In the genomic region with DNA sequence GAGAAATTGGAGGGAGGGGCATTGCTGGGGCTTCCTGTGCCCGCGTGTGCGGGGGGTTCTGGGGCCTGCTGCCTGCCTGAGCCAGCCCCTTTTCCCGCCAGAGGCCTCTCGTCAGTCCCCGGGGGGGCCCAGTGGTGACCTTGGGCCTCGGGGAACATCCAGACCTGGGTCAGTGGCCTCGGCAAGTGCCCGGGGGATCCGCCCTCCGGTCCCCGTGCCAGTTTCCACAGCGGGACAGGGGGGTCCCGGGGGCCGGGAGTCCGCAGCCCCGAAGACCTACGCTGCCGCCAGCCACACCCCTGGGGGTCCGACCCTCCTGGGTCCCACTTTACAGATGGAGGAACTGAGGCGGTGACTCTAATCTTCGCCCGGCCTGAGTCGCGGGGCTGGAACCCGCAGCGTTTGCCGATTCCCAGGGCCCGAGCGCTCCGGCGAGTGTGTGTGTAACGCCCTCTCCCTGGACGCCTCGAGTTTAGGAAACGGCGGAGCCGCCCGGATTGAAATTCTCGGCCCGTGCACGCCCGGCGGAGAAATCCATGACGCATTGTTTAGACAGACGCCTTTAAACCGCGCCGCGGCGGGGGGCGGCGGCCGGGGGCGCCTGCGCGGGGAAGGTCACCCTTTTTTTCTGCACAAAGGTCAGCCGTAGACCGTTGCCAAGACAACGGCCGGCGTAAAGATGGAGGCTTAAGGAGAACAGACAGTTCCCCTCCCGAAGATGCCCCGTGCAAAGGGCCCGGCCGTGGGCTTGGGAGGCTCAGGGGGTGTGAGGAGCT, we compare ENCODE assay signal across 1 cellular context.
A peak's percentile ranks its signal among the peaks of the same experiment; 100 is the strongest.
TF ChIP-seq lines count a peak whose summit lies in the region.

No MANE protein-coding gene starts in this region.

TF ChIP-seq in HepG2, 621 proteins besides CTCF, POLR2A, EP300 and RAD21 (continued from another document and continues in another):
- TF ChIP-seq ZNF790 (CRISPR knock-in tag; IDR thresholded peaks at IDR 0.05; ENCODE audit: borderline replicate concordance) (no peak), EEA1 (CRISPR knock-in tag; IDR thresholded peaks at IDR 0.05; ENCODE audit: borderline replicate concordance) (peak; percentile 67; the same call in 1 of the 2 replicates), ATAD3A (CRISPR knock-in tag; IDR thresholded peaks at IDR 0.05) (no peak), GABPB1 (CRISPR knock-in tag; IDR thresholded peaks at IDR 0.05) (peak; percentile 56; the same call in 1 of the 2 replicates), ZNF546 (CRISPR knock-in tag; conservative IDR thresholded peaks at IDR 0.05) (no peak), KDM1A (CRISPR knock-in tag; IDR thresholded peaks at IDR 0.05) (peak; percentile 25; the same call in 1 of the 2 replicates), DNMT3B (CRISPR knock-in tag; conservative IDR thresholded peaks at IDR 0.05) (no peak), CCAR2 (optimal IDR thresholded peaks at IDR 0.05; ENCODE audit: low read depth, low read length) (no peak), ZNF629 (CRISPR knock-in tag; conservative IDR thresholded peaks at IDR 0.05) (peak; percentile 93), GTF2F1 (IDR thresholded peaks at IDR 0.05; ENCODE audit: low read length) (no peak; the same call in 1 of the 2 replicates), ETV6 (CRISPR knock-in tag; conservative IDR thresholded peaks at IDR 0.05) (0 out of 2 replicates have a peak, but pooled peaks have one; percentile 57), KLF16 (CRISPR knock-in tag; IDR thresholded peaks at IDR 0.05) (peak in 1 of 2 experiments; percentile 74; a peak in 1 of 4 replicates), ZNF335 (CRISPR knock-in tag; IDR thresholded peaks at IDR 0.05) (peak; percentile 73; the same call in 1 of the 2 replicates), NBN (conservative IDR thresholded peaks at IDR 0.05) (no peak), ZNF256 (CRISPR knock-in tag; conservative IDR thresholded peaks at IDR 0.05) (no peak; the same call in 1 of the 2 replicates), ZNF709 (CRISPR knock-in tag; IDR thresholded peaks at IDR 0.05) (no peak), ATM (IDR thresholded peaks at IDR 0.05; ENCODE audit: borderline replicate concordance) (no peak), ZBTB8A (CRISPR knock-in tag; IDR thresholded peaks at IDR 0.05; ENCODE audit: borderline replicate concordance, low read depth) (0 out of 2 replicates have a peak, but pooled peaks have one; percentile 0), TARDBP (CRISPR knock-in tag; IDR thresholded peaks at IDR 0.05) (0 out of 2 replicates have a peak, but pooled peaks have one; percentile 13), CHD2 (IDR thresholded peaks at IDR 0.05; ENCODE audit: low read depth, low read length) (no peak), ZNF367 (CRISPR knock-in tag; IDR thresholded peaks at IDR 0.05; ENCODE audit: borderline replicate concordance) (no peak), ZNF33A (CRISPR knock-in tag; IDR thresholded peaks at IDR 0.05; ENCODE audit: borderline replicate concordance) (0 out of 2 replicates have a peak, but pooled peaks have one; percentile 72), MTA1 (CRISPR knock-in tag; IDR thresholded peaks at IDR 0.05; ENCODE audit: borderline replicate concordance) (peak; percentile 34; the same call in 1 of the 2 replicates), NFE2 (CRISPR knock-in tag; IDR thresholded peaks at IDR 0.05) (no peak), CAMTA2 (CRISPR knock-in tag; IDR thresholded peaks at IDR 0.05; ENCODE audit: borderline replicate concordance) (no peak), MED1 (CRISPR knock-in tag; IDR thresholded peaks at IDR 0.05) (peak; percentile 63)
- TF ChIP-seq, protein P1, sequence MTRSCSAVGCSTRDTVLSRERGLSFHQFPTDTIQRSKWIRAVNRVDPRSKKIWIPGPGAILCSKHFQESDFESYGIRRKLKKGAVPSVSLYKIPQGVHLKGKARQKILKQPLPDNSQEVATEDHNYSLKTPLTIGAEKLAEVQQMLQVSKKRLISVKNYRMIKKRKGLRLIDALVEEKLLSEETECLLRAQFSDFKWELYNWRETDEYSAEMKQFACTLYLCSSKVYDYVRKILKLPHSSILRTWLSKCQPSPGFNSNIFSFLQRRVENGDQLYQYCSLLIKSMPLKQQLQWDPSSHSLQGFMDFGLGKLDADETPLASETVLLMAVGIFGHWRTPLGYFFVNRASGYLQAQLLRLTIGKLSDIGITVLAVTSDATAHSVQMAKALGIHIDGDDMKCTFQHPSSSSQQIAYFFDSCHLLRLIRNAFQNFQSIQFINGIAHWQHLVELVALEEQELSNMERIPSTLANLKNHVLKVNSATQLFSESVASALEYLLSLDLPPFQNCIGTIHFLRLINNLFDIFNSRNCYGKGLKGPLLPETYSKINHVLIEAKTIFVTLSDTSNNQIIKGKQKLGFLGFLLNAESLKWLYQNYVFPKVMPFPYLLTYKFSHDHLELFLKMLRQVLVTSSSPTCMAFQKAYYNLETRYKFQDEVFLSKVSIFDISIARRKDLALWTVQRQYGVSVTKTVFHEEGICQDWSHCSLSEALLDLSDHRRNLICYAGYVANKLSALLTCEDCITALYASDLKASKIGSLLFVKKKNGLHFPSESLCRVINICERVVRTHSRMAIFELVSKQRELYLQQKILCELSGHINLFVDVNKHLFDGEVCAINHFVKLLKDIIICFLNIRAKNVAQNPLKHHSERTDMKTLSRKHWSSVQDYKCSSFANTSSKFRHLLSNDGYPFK (CRISPR knock-in tag; IDR thresholded peaks at IDR 0.05; ENCODE audit: borderline replicate concordance), result peak; percentile 34; the same call in 1 of the 2 replicates
- TF ChIP-seq, protein P2, sequence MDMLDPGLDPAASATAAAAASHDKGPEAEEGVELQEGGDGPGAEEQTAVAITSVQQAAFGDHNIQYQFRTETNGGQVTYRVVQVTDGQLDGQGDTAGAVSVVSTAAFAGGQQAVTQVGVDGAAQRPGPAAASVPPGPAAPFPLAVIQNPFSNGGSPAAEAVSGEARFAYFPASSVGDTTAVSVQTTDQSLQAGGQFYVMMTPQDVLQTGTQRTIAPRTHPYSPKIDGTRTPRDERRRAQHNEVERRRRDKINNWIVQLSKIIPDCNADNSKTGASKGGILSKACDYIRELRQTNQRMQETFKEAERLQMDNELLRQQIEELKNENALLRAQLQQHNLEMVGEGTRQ (IDR thresholded peaks at IDR 0.05; ENCODE audit: low read depth, low read length), result no peak
- TF ChIP-seq, protein P2 (CRISPR knock-in tag; IDR thresholded peaks at IDR 0.05; ENCODE audit: borderline replicate concordance), result no peak
- TF ChIP-seq, protein P3, sequence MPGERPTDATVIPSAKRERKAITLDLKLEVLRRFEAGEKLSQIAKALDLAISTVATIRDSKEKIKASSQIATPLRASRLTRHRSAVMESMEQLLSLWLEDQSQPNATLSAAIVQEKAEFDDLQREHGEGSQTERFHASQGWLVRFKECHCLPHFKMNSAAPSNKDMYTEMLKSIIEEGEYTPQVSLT (CRISPR knock-in tag; IDR thresholded peaks at IDR 0.05; ENCODE audit: borderline replicate concordance, low read depth), result no peak
- TF ChIP-seq, protein P4, sequence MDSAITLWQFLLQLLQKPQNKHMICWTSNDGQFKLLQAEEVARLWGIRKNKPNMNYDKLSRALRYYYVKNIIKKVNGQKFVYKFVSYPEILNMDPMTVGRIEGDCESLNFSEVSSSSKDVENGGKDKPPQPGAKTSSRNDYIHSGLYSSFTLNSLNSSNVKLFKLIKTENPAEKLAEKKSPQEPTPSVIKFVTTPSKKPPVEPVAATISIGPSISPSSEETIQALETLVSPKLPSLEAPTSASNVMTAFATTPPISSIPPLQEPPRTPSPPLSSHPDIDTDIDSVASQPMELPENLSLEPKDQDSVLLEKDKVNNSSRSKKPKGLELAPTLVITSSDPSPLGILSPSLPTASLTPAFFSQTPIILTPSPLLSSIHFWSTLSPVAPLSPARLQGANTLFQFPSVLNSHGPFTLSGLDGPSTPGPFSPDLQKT (CRISPR knock-in tag; IDR thresholded peaks at IDR 0.05; ENCODE audit: borderline replicate concordance), result no peak
- TF ChIP-seq, protein P5, sequence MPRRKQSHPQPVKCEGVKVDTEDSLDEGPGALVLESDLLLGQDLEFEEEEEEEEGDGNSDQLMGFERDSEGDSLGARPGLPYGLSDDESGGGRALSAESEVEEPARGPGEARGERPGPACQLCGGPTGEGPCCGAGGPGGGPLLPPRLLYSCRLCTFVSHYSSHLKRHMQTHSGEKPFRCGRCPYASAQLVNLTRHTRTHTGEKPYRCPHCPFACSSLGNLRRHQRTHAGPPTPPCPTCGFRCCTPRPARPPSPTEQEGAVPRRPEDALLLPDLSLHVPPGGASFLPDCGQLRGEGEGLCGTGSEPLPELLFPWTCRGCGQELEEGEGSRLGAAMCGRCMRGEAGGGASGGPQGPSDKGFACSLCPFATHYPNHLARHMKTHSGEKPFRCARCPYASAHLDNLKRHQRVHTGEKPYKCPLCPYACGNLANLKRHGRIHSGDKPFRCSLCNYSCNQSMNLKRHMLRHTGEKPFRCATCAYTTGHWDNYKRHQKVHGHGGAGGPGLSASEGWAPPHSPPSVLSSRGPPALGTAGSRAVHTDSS (CRISPR knock-in tag; conservative IDR thresholded peaks at IDR 0.05), result no peak
- TF ChIP-seq, protein P6, sequence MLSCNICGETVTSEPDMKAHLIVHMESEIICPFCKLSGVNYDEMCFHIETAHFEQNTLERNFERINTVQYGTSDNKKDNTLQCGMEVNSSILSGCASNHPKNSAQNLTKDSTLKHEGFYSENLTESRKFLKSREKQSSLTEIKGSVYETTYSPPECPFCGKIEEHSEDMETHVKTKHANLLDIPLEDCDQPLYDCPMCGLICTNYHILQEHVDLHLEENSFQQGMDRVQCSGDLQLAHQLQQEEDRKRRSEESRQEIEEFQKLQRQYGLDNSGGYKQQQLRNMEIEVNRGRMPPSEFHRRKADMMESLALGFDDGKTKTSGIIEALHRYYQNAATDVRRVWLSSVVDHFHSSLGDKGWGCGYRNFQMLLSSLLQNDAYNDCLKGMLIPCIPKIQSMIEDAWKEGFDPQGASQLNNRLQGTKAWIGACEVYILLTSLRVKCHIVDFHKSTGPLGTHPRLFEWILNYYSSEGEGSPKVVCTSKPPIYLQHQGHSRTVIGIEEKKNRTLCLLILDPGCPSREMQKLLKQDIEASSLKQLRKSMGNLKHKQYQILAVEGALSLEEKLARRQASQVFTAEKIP (CRISPR knock-in tag; IDR thresholded peaks at IDR 0.05; ENCODE audit: borderline replicate concordance), result no peak
- TF ChIP-seq, protein P7, sequence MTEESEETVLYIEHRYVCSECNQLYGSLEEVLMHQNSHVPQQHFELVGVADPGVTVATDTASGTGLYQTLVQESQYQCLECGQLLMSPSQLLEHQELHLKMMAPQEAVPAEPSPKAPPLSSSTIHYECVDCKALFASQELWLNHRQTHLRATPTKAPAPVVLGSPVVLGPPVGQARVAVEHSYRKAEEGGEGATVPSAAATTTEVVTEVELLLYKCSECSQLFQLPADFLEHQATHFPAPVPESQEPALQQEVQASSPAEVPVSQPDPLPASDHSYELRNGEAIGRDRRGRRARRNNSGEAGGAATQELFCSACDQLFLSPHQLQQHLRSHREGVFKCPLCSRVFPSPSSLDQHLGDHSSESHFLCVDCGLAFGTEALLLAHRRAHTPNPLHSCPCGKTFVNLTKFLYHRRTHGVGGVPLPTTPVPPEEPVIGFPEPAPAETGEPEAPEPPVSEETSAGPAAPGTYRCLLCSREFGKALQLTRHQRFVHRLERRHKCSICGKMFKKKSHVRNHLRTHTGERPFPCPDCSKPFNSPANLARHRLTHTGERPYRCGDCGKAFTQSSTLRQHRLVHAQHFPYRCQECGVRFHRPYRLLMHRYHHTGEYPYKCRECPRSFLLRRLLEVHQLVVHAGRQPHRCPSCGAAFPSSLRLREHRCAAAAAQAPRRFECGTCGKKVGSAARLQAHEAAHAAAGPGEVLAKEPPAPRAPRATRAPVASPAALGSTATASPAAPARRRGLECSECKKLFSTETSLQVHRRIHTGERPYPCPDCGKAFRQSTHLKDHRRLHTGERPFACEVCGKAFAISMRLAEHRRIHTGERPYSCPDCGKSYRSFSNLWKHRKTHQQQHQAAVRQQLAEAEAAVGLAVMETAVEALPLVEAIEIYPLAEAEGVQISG (CRISPR knock-in tag; IDR thresholded peaks at IDR 0.05), result 0 out of 2 replicates have a peak, but pooled peaks have one; percentile 52
- TF ChIP-seq, protein P8, sequence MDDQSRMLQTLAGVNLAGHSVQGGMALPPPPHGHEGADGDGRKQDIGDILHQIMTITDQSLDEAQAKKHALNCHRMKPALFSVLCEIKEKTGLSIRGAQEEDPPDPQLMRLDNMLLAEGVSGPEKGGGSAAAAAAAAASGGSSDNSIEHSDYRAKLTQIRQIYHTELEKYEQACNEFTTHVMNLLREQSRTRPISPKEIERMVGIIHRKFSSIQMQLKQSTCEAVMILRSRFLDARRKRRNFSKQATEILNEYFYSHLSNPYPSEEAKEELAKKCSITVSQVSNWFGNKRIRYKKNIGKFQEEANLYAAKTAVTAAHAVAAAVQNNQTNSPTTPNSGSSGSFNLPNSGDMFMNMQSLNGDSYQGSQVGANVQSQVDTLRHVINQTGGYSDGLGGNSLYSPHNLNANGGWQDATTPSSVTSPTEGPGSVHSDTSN (CRISPR knock-in tag; IDR thresholded peaks at IDR 0.05; ENCODE audit: borderline replicate concordance), result 0 out of 2 replicates have a peak, but pooled peaks have one; percentile 24
- TF ChIP-seq, protein P9, sequence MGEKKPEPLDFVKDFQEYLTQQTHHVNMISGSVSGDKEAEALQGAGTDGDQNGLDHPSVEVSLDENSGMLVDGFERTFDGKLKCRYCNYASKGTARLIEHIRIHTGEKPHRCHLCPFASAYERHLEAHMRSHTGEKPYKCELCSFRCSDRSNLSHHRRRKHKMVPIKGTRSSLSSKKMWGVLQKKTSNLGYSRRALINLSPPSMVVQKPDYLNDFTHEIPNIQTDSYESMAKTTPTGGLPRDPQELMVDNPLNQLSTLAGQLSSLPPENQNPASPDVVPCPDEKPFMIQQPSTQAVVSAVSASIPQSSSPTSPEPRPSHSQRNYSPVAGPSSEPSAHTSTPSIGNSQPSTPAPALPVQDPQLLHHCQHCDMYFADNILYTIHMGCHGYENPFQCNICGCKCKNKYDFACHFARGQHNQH (CRISPR knock-in tag; IDR thresholded peaks at IDR 0.05), result peak; percentile 54; the same call in 1 of the 2 replicates
- TF ChIP-seq, protein P10, sequence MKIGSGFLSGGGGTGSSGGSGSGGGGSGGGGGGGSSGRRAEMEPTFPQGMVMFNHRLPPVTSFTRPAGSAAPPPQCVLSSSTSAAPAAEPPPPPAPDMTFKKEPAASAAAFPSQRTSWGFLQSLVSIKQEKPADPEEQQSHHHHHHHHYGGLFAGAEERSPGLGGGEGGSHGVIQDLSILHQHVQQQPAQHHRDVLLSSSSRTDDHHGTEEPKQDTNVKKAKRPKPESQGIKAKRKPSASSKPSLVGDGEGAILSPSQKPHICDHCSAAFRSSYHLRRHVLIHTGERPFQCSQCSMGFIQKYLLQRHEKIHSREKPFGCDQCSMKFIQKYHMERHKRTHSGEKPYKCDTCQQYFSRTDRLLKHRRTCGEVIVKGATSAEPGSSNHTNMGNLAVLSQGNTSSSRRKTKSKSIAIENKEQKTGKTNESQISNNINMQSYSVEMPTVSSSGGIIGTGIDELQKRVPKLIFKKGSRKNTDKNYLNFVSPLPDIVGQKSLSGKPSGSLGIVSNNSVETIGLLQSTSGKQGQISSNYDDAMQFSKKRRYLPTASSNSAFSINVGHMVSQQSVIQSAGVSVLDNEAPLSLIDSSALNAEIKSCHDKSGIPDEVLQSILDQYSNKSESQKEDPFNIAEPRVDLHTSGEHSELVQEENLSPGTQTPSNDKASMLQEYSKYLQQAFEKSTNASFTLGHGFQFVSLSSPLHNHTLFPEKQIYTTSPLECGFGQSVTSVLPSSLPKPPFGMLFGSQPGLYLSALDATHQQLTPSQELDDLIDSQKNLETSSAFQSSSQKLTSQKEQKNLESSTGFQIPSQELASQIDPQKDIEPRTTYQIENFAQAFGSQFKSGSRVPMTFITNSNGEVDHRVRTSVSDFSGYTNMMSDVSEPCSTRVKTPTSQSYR (CRISPR knock-in tag; IDR thresholded peaks at IDR 0.05; ENCODE audit: borderline replicate concordance), result peak; percentile 31; the same call in 1 of the 2 replicates
